Comparison of ENCODE assay signal across 8 cellular contexts in genomic region chr5:134221690-134222089, GRCh38. TPM values are rescaled to one million over a fixed set of nuclear protein-coding genes. Genes with fewer than 3 reads are reported as not detected.
A peak's percentile ranks its signal among the peaks of the same experiment; 100 is the strongest.
DNase-seq lines count a peak whose midpoint lies in the region; TF ChIP-seq lines count a peak whose summit lies in the region.
"Not testable (repeated sequence)": the region's sequence is repeated elsewhere in the genome, so short reads cannot be mapped to it uniquely, and the experiment has no call there.

No MANE protein-coding gene starts in this region.

- POLR2A ChIA-PET in activated CD4-positive, alpha-beta memory T cell treated with anti-CD3 and anti-CD28 coated beads for 36 hours (lab: Charles Lee) = interaction anchor here (0.5 to 1.3 kb wide), 2 partner anchors 218 to 426 kb away, joined by 4 read pairs; no protein-coding TSS in a partner anchor

- peak overlapping the region; percentile 83 for H3K4me2 ChIP-seq in DOHH2 (ENCODE audit: low read length)
- H3K4me2 ChIP-seq in OCI-LY1 (ENCODE audit: low read length) = peak overlapping the region; percentile 83; the same call in 1 of the 2 replicates

- H3K9ac ChIP-seq in OCI-LY1 (ENCODE audit: low read length); adipocyte (ENCODE audit: low read length): not testable (repeated sequence)

- H3K36me3 ChIP-seq in DOHH2 (ENCODE audit: control insufficient read depth, low read length) (peaks cover 74% of the 10 kb centered on the region), OCI-LY1 (ENCODE audit: insufficient read depth, low read length) (peaks cover 60% of the 10 kb centered on the region)
- H3K36me3 ChIP-seq in adipocyte (ENCODE audit: control insufficient read depth, insufficient read depth, low read length, severe bottlenecking); sigmoid colon; uterus: not testable (repeated sequence)

- H3K9me3 ChIP-seq in DOHH2 (ENCODE audit: control insufficient read depth, insufficient read depth, low read length); OCI-LY1 (ENCODE audit: low read length); adipocyte (ENCODE audit: control insufficient read depth, low read length); sigmoid colon; uterus: not testable (repeated sequence)

- intact Hi-C loops in activated CD4-positive, alpha-beta memory T cell treated with anti-CD3 and anti-CD28 coated beads for 36 hours (cut with micrococcal nuclease) = loop anchor here (10.0 kb wide), 2 partner anchors 683 to 1487 kb away; partner anchors contain the start of genes KIF3A and PCBD2
- intact Hi-C loops in sigmoid colon (cut with DNase I); uterus (cut with DNase I; ENCODE audit: low total_unique reads): not testable (repeated sequence)

- H3K27ac ChIP-seq in DOHH2 (ENCODE audit: low read depth, low read length) (0 out of 2 replicates have a peak overlapping the region, but pooled peaks have one; percentile 19), OCI-LY1 (ENCODE audit: low read depth, low read length, poor library complexity, severe bottlenecking) (peak overlapping the region; percentile 29), sigmoid colon (peak overlapping the region in 3 of 4 donors; percentile 48 to 100 (median 100)), uterus (peak overlapping the region; percentile 2 to 42)

- not testable (repeated sequence) for H3K9me2 ChIP-seq in DOHH2 (replicated peaks; ENCODE audit: control insufficient read depth, low read length); OCI-LY1 (ENCODE audit: low read depth, low read length)

- TF ChIP-seq CTCF in DOHH2 (IDR thresholded peaks at IDR 0.05; ENCODE audit: low read depth, low read length, poor library complexity, severe bottlenecking); OCI-LY1 (IDR thresholded peaks at IDR 0.05; ENCODE audit: low read length); endothelial cell (IDR thresholded peaks at IDR 0.05; ENCODE audit: unreplicated experiment); mesothelial cell of epicardium (IDR thresholded peaks at IDR 0.05; ENCODE audit: unreplicated experiment); sigmoid colon (IDR thresholded peaks at IDR 0.05); uterus (IDR thresholded peaks at IDR 0.05): not testable (repeated sequence)

- H3K36me3 Mint-ChIP-seq in activated CD4-positive, alpha-beta memory T cell treated with anti-CD3 and anti-CD28 coated beads for 36 hours = peaks cover 40% of the 10 kb centered on the region
- not testable (repeated sequence) for H3K36me3 Mint-ChIP-seq in endothelial cell (ENCODE audit: low read depth, unreplicated experiment); mesothelial cell of epicardium

- H3K4me1 ChIP-seq in DOHH2 (ENCODE audit: control insufficient read depth, low read length) (peaks cover 49% of the 10 kb centered on the region), OCI-LY1 (ENCODE audit: insufficient read depth, low read length, severe bottlenecking) (peaks cover 58% of the 10 kb centered on the region), adipocyte (ENCODE audit: control insufficient read depth, insufficient read depth, low read length) (peaks cover 37% of the 10 kb centered on the region), sigmoid colon (peaks cover 0 to 81% (median 76%) of the 10 kb centered on the region in 4 donors), uterus (peaks cover 0 to 16% of the 10 kb centered on the region in 2 donors)

- H3K27me3 Mint-ChIP-seq in activated CD4-positive, alpha-beta memory T cell treated with anti-CD3 and anti-CD28 coated beads for 36 hours; endothelial cell (ENCODE audit: unreplicated experiment); mesothelial cell of epicardium (ENCODE audit: low read depth): not testable (repeated sequence)

- CTCF ChIA-PET in activated CD4-positive, alpha-beta memory T cell treated with anti-CD3 and anti-CD28 coated beads for 36 hours (lab: Charles Lee) = interaction anchor here (1.0 to 1.6 kb wide), 3 partner anchors 37 to 83 kb away, joined by 3 to 8 read pairs (median 5); no protein-coding TSS in a partner anchor

- H3K4me3 ChIP-seq in DOHH2 (ENCODE audit: low read length) (peak overlapping the region; percentile 97), adipocyte (ENCODE audit: low read length) (peak overlapping the region; percentile 94)
- H3K4me3 ChIP-seq in OCI-LY1 (ENCODE audit: low read depth, low read length, poor library complexity, severe bottlenecking); sigmoid colon; uterus: not testable (repeated sequence)

- WGBS in sigmoid colon, 2 donors = 95 to 96% methylated on average over 5 of the region's 5 CpGs

- peaks cover 66% of the 10 kb centered on the region for H3K4me1 Mint-ChIP-seq in activated CD4-positive, alpha-beta memory T cell treated with anti-CD3 and anti-CD28 coated beads for 36 hours (ENCODE audit: low read depth)
- H3K4me1 Mint-ChIP-seq in endothelial cell (ENCODE audit: unreplicated experiment) (peaks cover 27% of the 10 kb centered on the region), mesothelial cell of epicardium (peaks cover 42% of the 10 kb centered on the region)

- H3K9me3 Mint-ChIP-seq in activated CD4-positive, alpha-beta memory T cell treated with anti-CD3 and anti-CD28 coated beads for 36 hours; endothelial cell (ENCODE audit: unreplicated experiment); mesothelial cell of epicardium: not testable (repeated sequence)

- DNase-seq in activated CD4-positive, alpha-beta memory T cell treated with anti-CD3 and anti-CD28 coated beads for 36 hours; adipocyte (ENCODE audit: low read depth); endothelial cell (ENCODE audit: low spot score); mesothelial cell of epicardium (ENCODE audit: low spot score in 2 of 2, unreplicated experiment in 2 of 2); sigmoid colon; uterus: not testable (repeated sequence)

- peaks cover 59% of the 10 kb centered on the region for H4K20me1 ChIP-seq in DOHH2 (ENCODE audit: control insufficient read depth, insufficient read depth, low read depth, low read length)
- not testable (repeated sequence) for H4K20me1 ChIP-seq in OCI-LY1 (ENCODE audit: insufficient read depth, low read length)

- H2AFZ ChIP-seq in OCI-LY1 (ENCODE audit: low read length) = not testable (repeated sequence)

- peak overlapping the region; percentile 77 for H3K27ac Mint-ChIP-seq in activated CD4-positive, alpha-beta memory T cell treated with anti-CD3 and anti-CD28 coated beads for 36 hours
- H3K27ac Mint-ChIP-seq in endothelial cell (ENCODE audit: unreplicated experiment) (peak overlapping the region; percentile 26), mesothelial cell of epicardium (peak overlapping the region; percentile 53)

- H3K4me3 Mint-ChIP-seq in activated CD4-positive, alpha-beta memory T cell treated with anti-CD3 and anti-CD28 coated beads for 36 hours; endothelial cell (ENCODE audit: unreplicated experiment); mesothelial cell of epicardium: not testable (repeated sequence)

- TF ChIP-seq POLR2A in sigmoid colon (IDR thresholded peaks at IDR 0.05); uterus (IDR thresholded peaks at IDR 0.05): not testable (repeated sequence)

- H3F3A ChIP-seq in DOHH2 (ENCODE audit: control insufficient read depth, insufficient read depth); OCI-LY1 (ENCODE audit: insufficient read depth, low read length): not testable (repeated sequence)

- not testable (repeated sequence) for H3K27me3 ChIP-seq in DOHH2 (ENCODE audit: control insufficient read depth, low read length); OCI-LY1 (ENCODE audit: insufficient read depth, low read length); adipocyte (replicated peaks; ENCODE audit: control insufficient read depth, insufficient read depth, low read length); sigmoid colon; uterus

- H3K79me2 ChIP-seq in DOHH2 (ENCODE audit: control insufficient read depth, low read length) (peaks cover 97% of the 10 kb centered on the region), OCI-LY1 (ENCODE audit: insufficient read depth, low read length) (peaks cover 92% of the 10 kb centered on the region)

- TF ChIP-seq EP300 in sigmoid colon (IDR thresholded peaks at IDR 0.05) = not testable (repeated sequence)

RNA-seq across cellular contexts. Expression of gene PPP2CA, which starts 4.2 kb away (rescaled TPM):
- total RNA-seq in activated CD4-positive, alpha-beta memory T cell treated with anti-CD3 and anti-CD28 coated beads for 36 hours = 100 to 1,000 TPM; 144 to 164 TPM
- total RNA-seq in endothelial cell (ENCODE audit: unreplicated experiment) (146 TPM), mesothelial cell of epicardium (126 to 137 TPM (median 134 TPM) in 3 replicates), sigmoid colon (100 to 1,000 TPM; 102 to 145 (median 118) TPM), uterus (100 to 1,000 TPM; 114 to 437 (median 226) TPM)
- 10 to 100 TPM; 48.6 to 59.4 (median 52.8) TPM for polyA plus RNA-seq in sigmoid colon

RNA-seq across cellular contexts. Expression of gene SKP1, which starts 44.9 kb away (rescaled TPM):
- 100 to 1,000 TPM; 284 to 286 TPM for total RNA-seq in activated CD4-positive, alpha-beta memory T cell treated with anti-CD3 and anti-CD28 coated beads for 36 hours
- total RNA-seq in endothelial cell (ENCODE audit: unreplicated experiment) (471 TPM), mesothelial cell of epicardium (342 to 352 TPM (median 344 TPM) in 3 replicates), sigmoid colon (100 to 1,000 TPM; 193 to 320 (median 271) TPM), uterus (100 to 1,000 TPM; 198 to 343 (median 235) TPM)
- 100 to 1,000 TPM; 445 to 938 (median 717) TPM for polyA plus RNA-seq in sigmoid colon

Comparison
In these comparisons a context has a peak if more than half of its experiments do, and no peak if none do; other contexts are left out.
1. H3K27ac ChIP-seq: peak in every context shown above with its lines; median percentile 100 in sigmoid colon; 29 in OCI-LY1; 22 in uterus; 19 in DOHH2.
2. H3K27ac Mint-ChIP-seq: peak in every context shown above with its lines; median percentile 77 in activated CD4-positive, alpha-beta memory T cell treated with anti-CD3 and anti-CD28 coated beads for 36 hours; 53 in mesothelial cell of epicardium; 26 in endothelial cell.